In genomic region chr17:45307290-45308015, GRCh38 we compare ENCODE assay signal across 1 cellular context.
TF ChIP-seq lines count a peak whose summit lies in the region.

No MANE protein-coding gene starts in this region.

TF ChIP-seq in HepG2, 621 proteins besides CTCF, POLR2A, EP300 and RAD21 (continued from another document):
- TF ChIP-seq ZMAT3 (CRISPR knock-in tag; conservative IDR thresholded peaks at IDR 0.05) (no peak), ZBTB33 (CRISPR knock-in tag; IDR thresholded peaks at IDR 0.05) (peak; percentile 89), ZNF3 (CRISPR knock-in tag; IDR thresholded peaks at IDR 0.05) (no peak), ZBTB8A (CRISPR knock-in tag; IDR thresholded peaks at IDR 0.05; ENCODE audit: borderline replicate concordance, low read depth) (0 out of 2 replicates have a peak, but pooled peaks have one; percentile 57), HNF4A (CRISPR knock-in tag; IDR thresholded peaks at IDR 0.05) (0 out of 2 replicates have a peak, but pooled peaks have one; percentile 22), NPAS2 (CRISPR knock-in tag; IDR thresholded peaks at IDR 0.05; ENCODE audit: borderline replicate concordance) (0 out of 2 replicates have a peak, but pooled peaks have one; percentile 29), ZBTB21 (CRISPR knock-in tag; IDR thresholded peaks at IDR 0.05) (0 out of 2 replicates have a peak, but pooled peaks have one; percentile 23), HMG20A (CRISPR knock-in tag; IDR thresholded peaks at IDR 0.05; ENCODE audit: borderline replicate concordance) (peak; percentile 10; the same call in 1 of the 2 replicates), ZNF547 (CRISPR knock-in tag; IDR thresholded peaks at IDR 0.05) (no peak), KLF16 (CRISPR knock-in tag; IDR thresholded peaks at IDR 0.05) (0 out of 4 replicates have a peak, but pooled peaks of 1 of the 2 experiments have one; percentile 23), ZNF24 (IDR thresholded peaks at IDR 0.05) (0 out of 2 replicates have a peak, but pooled peaks have one; percentile 23), NR2F6 (IDR thresholded peaks at IDR 0.05) (peak; percentile 59; the same call in 1 of the 2 replicates), NR2F6 (CRISPR knock-in tag; IDR thresholded peaks at IDR 0.05) (0 out of 2 replicates have a peak, but pooled peaks have one; percentile 28)
- TF ChIP-seq, protein P1, sequence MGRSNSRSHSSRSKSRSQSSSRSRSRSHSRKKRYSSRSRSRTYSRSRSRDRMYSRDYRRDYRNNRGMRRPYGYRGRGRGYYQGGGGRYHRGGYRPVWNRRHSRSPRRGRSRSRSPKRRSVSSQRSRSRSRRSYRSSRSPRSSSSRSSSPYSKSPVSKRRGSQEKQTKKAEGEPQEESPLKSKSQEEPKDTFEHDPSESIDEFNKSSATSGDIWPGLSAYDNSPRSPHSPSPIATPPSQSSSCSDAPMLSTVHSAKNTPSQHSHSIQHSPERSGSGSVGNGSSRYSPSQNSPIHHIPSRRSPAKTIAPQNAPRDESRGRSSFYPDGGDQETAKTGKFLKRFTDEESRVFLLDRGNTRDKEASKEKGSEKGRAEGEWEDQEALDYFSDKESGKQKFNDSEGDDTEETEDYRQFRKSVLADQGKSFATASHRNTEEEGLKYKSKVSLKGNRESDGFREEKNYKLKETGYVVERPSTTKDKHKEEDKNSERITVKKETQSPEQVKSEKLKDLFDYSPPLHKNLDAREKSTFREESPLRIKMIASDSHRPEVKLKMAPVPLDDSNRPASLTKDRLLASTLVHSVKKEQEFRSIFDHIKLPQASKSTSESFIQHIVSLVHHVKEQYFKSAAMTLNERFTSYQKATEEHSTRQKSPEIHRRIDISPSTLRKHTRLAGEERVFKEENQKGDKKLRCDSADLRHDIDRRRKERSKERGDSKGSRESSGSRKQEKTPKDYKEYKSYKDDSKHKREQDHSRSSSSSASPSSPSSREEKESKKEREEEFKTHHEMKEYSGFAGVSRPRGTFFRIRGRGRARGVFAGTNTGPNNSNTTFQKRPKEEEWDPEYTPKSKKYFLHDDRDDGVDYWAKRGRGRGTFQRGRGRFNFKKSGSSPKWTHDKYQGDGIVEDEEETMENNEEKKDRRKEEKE (IDR thresholded peaks at IDR 0.05), result no peak
- TF ChIP-seq, protein P2, sequence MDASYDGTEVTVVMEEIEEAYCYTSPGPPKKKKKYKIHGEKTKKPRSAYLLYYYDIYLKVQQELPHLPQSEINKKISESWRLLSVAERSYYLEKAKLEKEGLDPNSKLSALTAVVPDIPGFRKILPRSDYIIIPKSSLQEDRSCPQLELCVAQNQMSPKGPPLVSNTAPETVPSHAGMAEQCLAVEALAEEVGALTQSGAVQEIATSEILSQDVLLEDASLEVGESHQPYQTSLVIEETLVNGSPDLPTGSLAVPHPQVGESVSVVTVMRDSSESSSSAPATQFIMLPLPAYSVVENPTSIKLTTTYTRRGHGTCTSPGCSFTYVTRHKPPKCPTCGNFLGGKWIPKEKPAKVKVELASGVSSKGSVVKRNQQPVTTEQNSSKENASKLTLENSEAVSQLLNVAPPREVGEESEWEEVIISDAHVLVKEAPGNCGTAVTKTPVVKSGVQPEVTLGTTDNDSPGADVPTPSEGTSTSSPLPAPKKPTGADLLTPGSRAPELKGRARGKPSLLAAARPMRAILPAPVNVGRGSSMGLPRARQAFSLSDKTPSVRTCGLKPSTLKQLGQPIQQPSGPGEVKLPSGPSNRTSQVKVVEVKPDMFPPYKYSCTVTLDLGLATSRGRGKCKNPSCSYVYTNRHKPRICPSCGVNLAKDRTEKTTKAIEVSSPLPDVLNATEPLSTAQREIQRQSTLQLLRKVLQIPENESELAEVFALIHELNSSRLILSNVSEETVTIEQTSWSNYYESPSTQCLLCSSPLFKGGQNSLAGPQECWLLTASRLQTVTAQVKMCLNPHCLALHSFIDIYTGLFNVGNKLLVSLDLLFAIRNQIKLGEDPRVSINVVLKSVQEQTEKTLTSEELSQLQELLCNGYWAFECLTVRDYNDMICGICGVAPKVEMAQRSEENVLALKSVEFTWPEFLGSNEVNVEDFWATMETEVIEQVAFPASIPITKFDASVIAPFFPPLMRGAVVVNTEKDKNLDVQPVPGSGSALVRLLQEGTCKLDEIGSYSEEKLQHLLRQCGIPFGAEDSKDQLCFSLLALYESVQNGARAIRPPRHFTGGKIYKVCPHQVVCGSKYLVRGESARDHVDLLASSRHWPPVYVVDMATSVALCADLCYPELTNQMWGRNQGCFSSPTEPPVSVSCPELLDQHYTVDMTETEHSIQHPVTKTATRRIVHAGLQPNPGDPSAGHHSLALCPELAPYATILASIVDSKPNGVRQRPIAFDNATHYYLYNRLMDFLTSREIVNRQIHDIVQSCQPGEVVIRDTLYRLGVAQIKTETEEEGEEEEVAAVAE (CRISPR knock-in tag; IDR thresholded peaks at IDR 0.05; ENCODE audit: borderline replicate concordance), result peak; percentile 19; the same call in 1 of the 2 replicates
- TF ChIP-seq, protein P3, sequence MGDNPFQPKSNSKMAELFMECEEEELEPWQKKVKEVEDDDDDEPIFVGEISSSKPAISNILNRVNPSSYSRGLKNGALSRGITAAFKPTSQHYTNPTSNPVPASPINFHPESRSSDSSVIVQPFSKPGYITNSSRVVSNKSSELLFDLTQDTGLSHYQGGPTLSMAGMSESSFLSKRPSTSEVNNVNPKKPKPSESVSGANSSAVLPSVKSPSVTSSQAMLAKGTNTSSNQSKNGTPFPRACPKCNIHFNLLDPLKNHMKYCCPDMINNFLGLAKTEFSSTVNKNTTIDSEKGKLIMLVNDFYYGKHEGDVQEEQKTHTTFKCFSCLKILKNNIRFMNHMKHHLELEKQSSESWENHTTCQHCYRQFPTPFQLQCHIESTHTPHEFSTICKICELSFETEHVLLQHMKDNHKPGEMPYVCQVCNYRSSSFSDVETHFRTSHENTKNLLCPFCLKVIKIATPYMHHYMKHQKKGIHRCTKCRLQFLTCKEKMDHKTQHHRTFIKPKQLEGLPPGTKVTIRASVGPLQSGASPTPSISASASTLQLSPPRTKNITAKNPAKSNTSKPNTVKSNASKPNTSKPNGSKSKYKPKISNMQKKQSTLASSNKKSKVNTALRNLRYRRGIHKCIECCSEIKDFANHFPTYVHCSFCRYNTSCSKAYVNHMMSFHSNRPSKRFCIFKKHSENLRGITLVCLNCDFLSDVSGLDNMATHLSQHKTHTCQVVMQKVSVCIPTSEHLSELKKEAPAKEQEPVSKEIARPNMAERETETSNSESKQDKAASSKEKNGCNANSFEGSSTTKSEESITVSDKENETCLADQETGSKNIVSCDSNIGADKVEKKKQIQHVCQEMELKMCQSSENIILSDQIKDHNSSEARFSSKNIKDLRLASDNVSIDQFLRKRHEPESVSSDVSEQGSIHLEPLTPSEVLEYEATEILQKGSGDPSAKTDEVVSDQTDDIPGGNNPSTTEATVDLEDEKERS (CRISPR knock-in tag; IDR thresholded peaks at IDR 0.05), result 0 out of 2 replicates have a peak, but pooled peaks have one; percentile 20
- TF ChIP-seq, protein P4, sequence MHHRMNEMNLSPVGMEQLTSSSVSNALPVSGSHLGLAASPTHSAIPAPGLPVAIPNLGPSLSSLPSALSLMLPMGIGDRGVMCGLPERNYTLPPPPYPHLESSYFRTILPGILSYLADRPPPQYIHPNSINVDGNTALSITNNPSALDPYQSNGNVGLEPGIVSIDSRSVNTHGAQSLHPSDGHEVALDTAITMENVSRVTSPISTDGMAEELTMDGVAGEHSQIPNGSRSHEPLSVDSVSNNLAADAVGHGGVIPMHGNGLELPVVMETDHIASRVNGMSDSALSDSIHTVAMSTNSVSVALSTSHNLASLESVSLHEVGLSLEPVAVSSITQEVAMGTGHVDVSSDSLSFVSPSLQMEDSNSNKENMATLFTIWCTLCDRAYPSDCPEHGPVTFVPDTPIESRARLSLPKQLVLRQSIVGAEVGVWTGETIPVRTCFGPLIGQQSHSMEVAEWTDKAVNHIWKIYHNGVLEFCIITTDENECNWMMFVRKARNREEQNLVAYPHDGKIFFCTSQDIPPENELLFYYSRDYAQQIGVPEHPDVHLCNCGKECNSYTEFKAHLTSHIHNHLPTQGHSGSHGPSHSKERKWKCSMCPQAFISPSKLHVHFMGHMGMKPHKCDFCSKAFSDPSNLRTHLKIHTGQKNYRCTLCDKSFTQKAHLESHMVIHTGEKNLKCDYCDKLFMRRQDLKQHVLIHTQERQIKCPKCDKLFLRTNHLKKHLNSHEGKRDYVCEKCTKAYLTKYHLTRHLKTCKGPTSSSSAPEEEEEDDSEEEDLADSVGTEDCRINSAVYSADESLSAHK (CRISPR knock-in tag; IDR thresholded peaks at IDR 0.05; ENCODE audit: borderline replicate concordance), result no peak
